Comparison of ENCODE assay signal across 9 cellular contexts in the genomic region with DNA sequence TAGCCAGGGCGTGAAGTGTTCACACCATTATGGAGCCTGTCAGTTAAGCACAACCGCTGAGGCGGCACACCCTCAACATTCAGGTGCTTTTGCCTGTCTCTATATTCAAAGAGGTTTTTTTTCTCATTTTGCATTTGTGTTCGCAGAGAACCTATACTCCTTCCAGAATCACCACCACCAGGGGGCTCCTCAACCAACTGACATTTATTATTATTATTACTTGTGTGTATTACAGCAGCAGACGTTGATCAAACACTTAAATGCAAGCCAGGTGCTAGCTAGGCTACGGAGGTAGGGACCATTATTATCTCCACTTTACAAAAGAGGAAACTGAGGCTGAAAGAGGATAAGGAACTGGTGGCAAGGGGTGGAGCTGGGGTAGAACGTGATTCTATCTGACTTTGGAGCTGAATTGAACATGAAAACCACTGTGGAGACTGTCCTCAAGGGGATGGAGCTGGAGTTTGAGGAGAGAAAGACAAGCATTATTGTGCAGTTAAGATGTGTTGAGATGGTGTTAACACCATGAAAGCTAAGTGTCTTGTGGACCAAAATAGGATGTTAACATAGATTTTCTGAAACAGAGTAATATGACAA.
DNase-seq lines count a peak whose midpoint lies in the region; ATAC-seq, FAIRE-seq and TF ChIP-seq lines count a peak whose summit lies in the region.
"Had no signal": no experiment of that assay in that cellular context is flagged by ENCODE, and none has a peak within 500 bp of the region (broad histone marks: within the 10 kb centered on the region; RNA-seq: fewer than 3 reads in every experiment).

No MANE protein-coding gene starts in this region.

- H3K36me3 Mint-ChIP-seq in Caco-2 (ENCODE audit: insufficient read depth, unreplicated experiment), result no peaks in the 10 kb centered on the region

- POLR2A ChIA-PET in Caco-2 (lab: Charles Lee), result no interaction called here
- POLR2A ChIA-PET in HepG2 (lab: Yijun Ruan, JAX), result no interaction called here

- ATAC-seq in HepG2, result peak; percentile 26; the same call in 1 of the 3 replicates
- ATAC-seq in HG02938 (IDR thresholded peaks at IDR 0.05; ENCODE audit: unreplicated experiment), result no peak
- ATAC-seq in HG03097 (IDR thresholded peaks at IDR 0.05; ENCODE audit: low FRiP score, unreplicated experiment), result no peak

- H3K79me2 ChIP-seq in HepG2 (ENCODE audit: insufficient read depth, low read length), result no peaks in the 10 kb centered on the region

- H3K9me3 ChIP-seq in Caco-2 (no peaks in the 10 kb centered on the region), adipocyte (ENCODE audit: control insufficient read depth, low read length) (no peaks in the 10 kb centered on the region), HepG2 (ENCODE audit: low read length) (no peaks in the 10 kb centered on the region)

- TF ChIP-seq RAD21 in HepG2 (CRISPR knock-in tag; IDR thresholded peaks at IDR 0.05), result no peak

- TF ChIP-seq CTCF in Caco-2 (IDR thresholded peaks at IDR 0.05; ENCODE audit: insufficient read depth in 1 of 2, low read depth in 1 of 2, low read length in 1 of 2, severe bottlenecking in 1 of 2, unreplicated experiment in 1 of 2), result peak; percentile 38 to 72
- no peak for TF ChIP-seq CTCF in HepG2 (CRISPR knock-in tag; IDR thresholded peaks at IDR 0.05)

- no peak for FAIRE-seq in HepG2 (lab: Jason Lieb, UNC)
- FAIRE-seq: islet of Langerhans had no signal

- H3K4me3 Mint-ChIP-seq in Caco-2 (ENCODE audit: unreplicated experiment), result no peak overlapping the region

- H3K4me1 ChIP-seq in Caco-2 (no peaks in the 10 kb centered on the region), adipocyte (ENCODE audit: control insufficient read depth, insufficient read depth, low read length) (no peaks in the 10 kb centered on the region), HepG2 (ENCODE audit: insufficient read depth, low read length) (no peaks in the 10 kb centered on the region)

- intact Hi-C loops in Caco-2 (cut with micrococcal nuclease; ENCODE audit: unreplicated experiment) (loop anchor here (1.0 kb wide), 1 partner anchor 221 kb away; no protein-coding TSS in a partner anchor), HepG2 (cut with micrococcal nuclease; ENCODE audit: unreplicated experiment) (loop anchor here (1.0 to 10.0 kb wide), 4 partner anchors 525 to 1307 kb away; no protein-coding TSS in a partner anchor)

- no peaks in the 10 kb centered on the region for H3K4me1 Mint-ChIP-seq in Caco-2 (ENCODE audit: low read depth, unreplicated experiment)

- no peaks in the 10 kb centered on the region for H4K20me1 ChIP-seq in HepG2 (ENCODE audit: insufficient read depth, low read length)

- in situ Hi-C loops in HepG2 (cut with HindIII; ENCODE audit: extremely low pct_ligation_motif_present, low pct_unique_long_range_greater_than_20kb), result loop anchor here (25.0 kb wide), 2 partner anchors 502 to 727 kb away; no protein-coding TSS in a partner anchor

- peak in 1 of 2 experiments; percentile 41 for DNase-seq in Caco-2
- DNase-seq in HK-2 (ENCODE audit: unreplicated experiment), result peak; percentile 8
- peak; percentile 70 for DNase-seq in adipocyte (ENCODE audit: low read depth)
- DNase-seq in HepG2 (ENCODE audit: low spot score), result peak; percentile 10
- no peak for DNase-seq in COLO829 (ENCODE audit: low spot score)
- no peak for DNase-seq in NCI-H187 (lab: John Stamatoyannopoulos, UW)

- peaks cover 18% of the 10 kb centered on the region for H3K27me3 Mint-ChIP-seq in Caco-2 (ENCODE audit: insufficient read depth, unreplicated experiment)

- H3K4me3 ChIP-seq in Caco-2 (ENCODE audit: low read depth, low read length) (no peak overlapping the region), adipocyte (ENCODE audit: low read length) (no peak overlapping the region), HepG2 (replicated peaks in 1 of 3; ENCODE audit: insufficient read depth in 1 of 3, low read depth in 2 of 3, low read length in 3 of 3) (no peak overlapping the region)

- no peak for TF ChIP-seq POLR2A in HepG2 (IDR thresholded peaks at IDR 0.05; ENCODE audit: insufficient read depth in 1 of 2, low read depth in 2 of 2, low read length in 2 of 2)

- CTCF ChIA-PET in Caco-2 (lab: Charles Lee) (interaction anchor here (0.6 kb wide), 1 partner anchor 61 kb away, joined by 4 read pairs; no protein-coding TSS in a partner anchor), HepG2 (lab: Yijun Ruan, JAX; ENCODE audit: low intra/inter-chr PET ratio, low total read pairs) (interaction anchor here (0.6 to 1.1 kb wide), 4 partner anchors 497 to 1307 kb away, joined by 3 to 4 read pairs (median 3); no protein-coding TSS in a partner anchor)

- no TSS peak for BruUV-seq in Caco-2 (replicated peaks; lab: Mats Ljungman, UMichigan)
- no TSS peak for BruUV-seq in HepG2 (replicated peaks; lab: Mats Ljungman, UMichigan)

- no peak overlapping the region for H3K27ac Mint-ChIP-seq in Caco-2 (ENCODE audit: unreplicated experiment)

- TF ChIP-seq EP300 in HepG2 (IDR thresholded peaks at IDR 0.05; ENCODE audit: low read depth in 2 of 2, low read length in 2 of 2) (no peak), HepG2 (CRISPR knock-in tag; IDR thresholded peaks at IDR 0.05; ENCODE audit: borderline replicate concordance) (no peak)

- no peak overlapping the region for H2AFZ ChIP-seq in HepG2 (ENCODE audit: low read length)

- WGBS in HepG2 (ENCODE audit: low lambda C conversion rate), result 12% methylated on average over 7 of the region's 7 CpGs

- no peak overlapping the region for H3K4me2 ChIP-seq in HepG2 (ENCODE audit: low read depth, low read length)

- H3K9me3 Mint-ChIP-seq in Caco-2 (ENCODE audit: unreplicated experiment), result no peaks in the 10 kb centered on the region

- H3K27me3 ChIP-seq in Caco-2 (replicated peaks; ENCODE audit: control insufficient read depth, insufficient read depth, low read length) (no peaks in the 10 kb centered on the region), adipocyte (replicated peaks; ENCODE audit: control insufficient read depth, insufficient read depth, low read length) (no peaks in the 10 kb centered on the region), HepG2 (ENCODE audit: control insufficient read depth in 1 of 2, insufficient read depth in 2 of 2, low read length in 2 of 2) (peaks cover 0 to 4% of the 10 kb centered on the region in 2 experiments; a peak in 1 of 5 replicates)

- no peak overlapping the region for H3K27ac ChIP-seq in HepG2 (ENCODE audit: extremely low read length, insufficient read depth, low read length)

- no peak overlapping the region for H3K9ac ChIP-seq in adipocyte (ENCODE audit: low read length)
- no peak overlapping the region for H3K9ac ChIP-seq in HepG2 (ENCODE audit: insufficient read depth, low read depth, low read length)

- H3K36me3 ChIP-seq in Caco-2 (ENCODE audit: control insufficient read depth, insufficient read depth, low read length), result no peaks in the 10 kb centered on the region
- H3K36me3 ChIP-seq in adipocyte (ENCODE audit: control insufficient read depth, insufficient read depth, low read length, severe bottlenecking), result no peaks in the 10 kb centered on the region
- H3K36me3 ChIP-seq in HepG2 (replicated peaks in 1 of 2; ENCODE audit: control insufficient read depth in 1 of 2, insufficient read depth in 2 of 2, low read length in 2 of 2), result no peaks in the 10 kb centered on the region

TF ChIP-seq in HepG2, 621 proteins besides CTCF, POLR2A, EP300 and RAD21:
- TF ChIP-seq EEA1 (CRISPR knock-in tag; IDR thresholded peaks at IDR 0.05; ENCODE audit: borderline replicate concordance) (no peak), NR2F2 (IDR thresholded peaks at IDR 0.05; ENCODE audit: borderline replicate concordance, low read depth) (no peak), HDAC1 (CRISPR knock-in tag; IDR thresholded peaks at IDR 0.05) (no peak), SMC3 (IDR thresholded peaks at IDR 0.05; ENCODE audit: low read length) (peak; percentile 40), ZNF775 (CRISPR knock-in tag; IDR thresholded peaks at IDR 0.05; ENCODE audit: borderline replicate concordance) (no peak), TSC22D2 (CRISPR knock-in tag; IDR thresholded peaks at IDR 0.05; ENCODE audit: borderline replicate concordance) (no peak), STAG1 (CRISPR knock-in tag; IDR thresholded peaks at IDR 0.05) (peak; percentile 23; the same call in 1 of the 2 replicates), REPIN1 (CRISPR knock-in tag; IDR thresholded peaks at IDR 0.05; ENCODE audit: borderline replicate concordance, low read depth) (peak; percentile 96), ZNF432 (CRISPR knock-in tag; IDR thresholded peaks at IDR 0.05; ENCODE audit: borderline replicate concordance) (no peak), RFX3 (CRISPR knock-in tag; IDR thresholded peaks at IDR 0.05) (no peak)
- TF ChIP-seq, protein P1, sequence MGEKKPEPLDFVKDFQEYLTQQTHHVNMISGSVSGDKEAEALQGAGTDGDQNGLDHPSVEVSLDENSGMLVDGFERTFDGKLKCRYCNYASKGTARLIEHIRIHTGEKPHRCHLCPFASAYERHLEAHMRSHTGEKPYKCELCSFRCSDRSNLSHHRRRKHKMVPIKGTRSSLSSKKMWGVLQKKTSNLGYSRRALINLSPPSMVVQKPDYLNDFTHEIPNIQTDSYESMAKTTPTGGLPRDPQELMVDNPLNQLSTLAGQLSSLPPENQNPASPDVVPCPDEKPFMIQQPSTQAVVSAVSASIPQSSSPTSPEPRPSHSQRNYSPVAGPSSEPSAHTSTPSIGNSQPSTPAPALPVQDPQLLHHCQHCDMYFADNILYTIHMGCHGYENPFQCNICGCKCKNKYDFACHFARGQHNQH (CRISPR knock-in tag; IDR thresholded peaks at IDR 0.05), result no peak
- TF ChIP-seq, protein P2, sequence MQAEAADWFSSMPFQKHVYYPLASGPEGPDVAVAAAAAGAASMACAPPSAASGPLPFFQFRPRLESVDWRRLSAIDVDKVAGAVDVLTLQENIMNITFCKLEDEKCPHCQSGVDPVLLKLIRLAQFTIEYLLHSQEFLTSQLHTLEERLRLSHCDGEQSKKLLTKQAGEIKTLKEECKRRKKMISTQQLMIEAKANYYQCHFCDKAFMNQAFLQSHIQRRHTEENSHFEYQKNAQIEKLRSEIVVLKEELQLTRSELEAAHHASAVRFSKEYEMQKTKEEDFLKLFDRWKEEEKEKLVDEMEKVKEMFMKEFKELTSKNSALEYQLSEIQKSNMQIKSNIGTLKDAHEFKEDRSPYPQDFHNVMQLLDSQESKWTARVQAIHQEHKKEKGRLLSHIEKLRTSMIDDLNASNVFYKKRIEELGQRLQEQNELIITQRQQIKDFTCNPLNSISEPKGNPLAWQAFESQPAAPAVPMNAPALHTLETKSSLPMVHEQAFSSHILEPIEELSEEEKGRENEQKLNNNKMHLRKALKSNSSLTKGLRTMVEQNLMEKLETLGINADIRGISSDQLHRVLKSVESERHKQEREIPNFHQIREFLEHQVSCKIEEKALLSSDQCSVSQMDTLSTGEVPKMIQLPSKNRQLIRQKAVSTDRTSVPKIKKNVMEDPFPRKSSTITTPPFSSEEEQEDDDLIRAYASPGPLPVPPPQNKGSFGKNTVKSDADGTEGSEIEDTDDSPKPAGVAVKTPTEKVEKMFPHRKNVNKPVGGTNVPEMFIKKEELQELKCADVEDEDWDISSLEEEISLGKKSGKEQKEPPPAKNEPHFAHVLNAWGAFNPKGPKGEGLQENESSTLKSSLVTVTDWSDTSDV (CRISPR knock-in tag; IDR thresholded peaks at IDR 0.05), result no peak

Comparison
In these comparisons a context has a peak if more than half of its experiments do, and no peak if none do; other contexts are left out.
1. DNase-seq: peak in HK-2 (single experiment), adipocyte (single experiment) and HepG2 (single experiment); none in COLO829 (single experiment) and NCI-H187 (0 of 2).